ENCODE assay signal across 32 cellular contexts in the genomic region with DNA sequence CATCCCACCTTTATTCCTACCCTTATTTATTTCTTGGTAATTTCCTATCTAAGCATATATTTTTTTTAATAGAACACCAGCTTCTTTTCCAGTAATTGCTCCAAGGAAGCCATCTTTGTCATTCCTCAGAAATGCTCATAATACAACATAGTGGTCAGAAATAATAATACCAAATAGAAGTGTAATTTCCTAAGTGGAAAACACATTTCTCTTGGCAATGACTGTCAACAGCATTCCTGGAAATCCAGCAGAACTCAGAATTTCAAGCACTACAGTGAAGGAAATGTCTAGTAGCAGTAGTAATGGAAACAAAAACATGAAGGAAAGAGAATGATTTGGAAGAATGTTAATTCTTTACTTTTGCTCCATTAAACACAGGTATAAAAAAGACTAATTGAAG. TPM values are rescaled to one million over a fixed set of nuclear protein-coding genes. Genes with fewer than 3 reads are reported as not detected.
A peak's percentile ranks its signal among the peaks of the same experiment; 100 is the strongest.
DNase-seq lines count a peak whose midpoint lies in the region; FAIRE-seq and TF ChIP-seq lines count a peak whose summit lies in the region.
"Had no signal": no experiment of that assay in that cellular context is flagged by ENCODE, and none has a peak within 500 bp of the region (broad histone marks: within the 10 kb centered on the region; RNA-seq: fewer than 3 reads in every experiment).

No MANE protein-coding gene starts in this region.

- TF ChIP-seq CTCF in endothelial cell of umbilical vein (IDR thresholded peaks at IDR 0.05; ENCODE audit: extremely low read depth in 1 of 2, insufficient read depth in 1 of 2, low read depth in 1 of 2, low read length in 2 of 2) = no peak

- no peak overlapping the region for H3K27ac ChIP-seq in endothelial cell of umbilical vein (ENCODE audit: insufficient read depth, low read depth, low read length)
- H3K27ac ChIP-seq: colonic mucosa, gastrocnemius medialis, hepatocyte, ovary, Peyer's patch, skin epidermis, uterus had no signal

- no peak overlapping the region for H3K4me2 ChIP-seq in endothelial cell of umbilical vein (ENCODE audit: insufficient read depth, low read length)
- H3K4me2 ChIP-seq: hepatocyte had no signal

- no peaks in the 10 kb centered on the region for H3K27me3 ChIP-seq in adipocyte (replicated peaks; ENCODE audit: control insufficient read depth, insufficient read depth, low read length)
- H3K27me3 ChIP-seq in endothelial cell of umbilical vein (ENCODE audit: control insufficient read depth in 2 of 2, insufficient read depth in 2 of 2, low read length in 2 of 2) = no peaks in the 10 kb centered on the region
- H3K27me3 ChIP-seq: colonic mucosa, gastrocnemius medialis, hepatocyte, ovary, Peyer's patch, uterus had no signal

- H3K4me3 ChIP-seq in adipocyte (ENCODE audit: low read length) = no peak overlapping the region
- no peak overlapping the region for H3K4me3 ChIP-seq in endothelial cell of umbilical vein (replicated peaks in 1 of 3; ENCODE audit: insufficient read depth in 1 of 3, low read depth in 1 of 3, low read length in 3 of 3)
- H3K4me3 ChIP-seq: colonic mucosa, gastrocnemius medialis, hepatocyte, lung, ovary, Peyer's patch, skin epidermis, uterus had no signal

- dilution Hi-C loops in endothelial cell of umbilical vein (cut with MboI; ENCODE audit: extremely low pct_ligation_motif_present, low sequenced_read_pairs) = no loop called here

- FAIRE-seq in endothelial cell of umbilical vein (lab: Jason Lieb, UNC) = no peak
- no peak for FAIRE-seq in urothelium cell line (lab: Jason Lieb, UNC)
- FAIRE-seq: GM12891, H54 had no signal

- CTCF ChIA-PET in endothelial cell of umbilical vein (lab: Charles Lee) = interaction anchor here (0.9 kb wide), 1 partner anchor 62 kb away, joined by 3 read pairs; no protein-coding TSS in a partner anchor

- intact Hi-C loops in endothelial cell of umbilical vein (cut with micrococcal nuclease) = loop anchor here (2.0 kb wide), 1 partner anchor 239 kb away; no protein-coding TSS in a partner anchor

- H3K36me3 ChIP-seq in adipocyte (ENCODE audit: control insufficient read depth, insufficient read depth, low read length, severe bottlenecking) (no peaks in the 10 kb centered on the region), endothelial cell of umbilical vein (ENCODE audit: control insufficient read depth in 2 of 2, extremely low read depth in 1 of 2, insufficient read depth in 2 of 2, low read length in 2 of 2) (no peaks in the 10 kb centered on the region)
- H3K36me3 ChIP-seq: colonic mucosa, gastrocnemius medialis, ovary, Peyer's patch, uterus had no signal

- POLR2A ChIA-PET in endothelial cell of umbilical vein (lab: Charles Lee) = no interaction called here

- H3K9me1 ChIP-seq in endothelial cell of umbilical vein (replicated peaks; ENCODE audit: control insufficient read depth, extremely low read depth, insufficient read depth, low read length) = no peaks in the 10 kb centered on the region

- H3K79me2 ChIP-seq in endothelial cell of umbilical vein (ENCODE audit: control insufficient read depth, insufficient read depth, low read length) = no peaks in the 10 kb centered on the region

- H3K9ac ChIP-seq in adipocyte (ENCODE audit: low read length) = no peak overlapping the region
- no peak overlapping the region for H3K9ac ChIP-seq in endothelial cell of umbilical vein (replicated peaks; ENCODE audit: extremely low read depth, insufficient read depth, low read length)

- DNase-seq in AG08395 (ENCODE audit: low spot score) (peak; percentile 27), adipocyte (ENCODE audit: low read depth) (peak; percentile 39), endothelial cell of umbilical vein (ENCODE audit: low read depth, low spot score) (peak; percentile 87), non-pigmented ciliary epithelial cell (ENCODE audit: low read depth) (peak; percentile 32), HPDE6-E6E7 (ENCODE audit: extremely low spot score) (no peak), NCI-H82 (lab: John Stamatoyannopoulos, UW) (no peak), urothelium cell line (ENCODE audit: low spot score) (no peak)
- DNase-seq in activated CD4-positive, alpha-beta T cell treated with anti-CD3 and anti-CD28 coated beads for 4 hours = no peak
- DNase-seq: 8988T; activated CD4-positive, alpha-beta memory T cell treated with anti-CD3 and anti-CD28 coated beads, Interleukin-2, amount 10 ng/mL, durations not matched to agents 7 days and 5 days; activated CD4-positive, alpha-beta T cell treated with anti-CD3 and anti-CD28 coated beads for 1 hour; activated CD8-positive, alpha-beta memory T cell treated with anti-CD3 and anti-CD28 coated beads, Interleukin-2, amount 50 U/mL, for 48 hours; activated naive CD4-positive, alpha-beta T cell treated with anti-CD3 and anti-CD28 coated beads, Interleukin-2, amount 10 ng/mL, durations not matched to agents 7 days and 5 days; CD8-positive, alpha-beta T cell; colonic mucosa; effector memory CD8-positive, alpha-beta T cell; gastrocnemius medialis; NCI-H1048; NCI-H2107; NCI-H774; ovary; Peyer's patch; retina; SHP77; substantia nigra; uterus had no signal

- no peaks in the 10 kb centered on the region for H4K20me1 ChIP-seq in endothelial cell of umbilical vein (replicated peaks; ENCODE audit: control insufficient read depth, extremely low read depth, insufficient read depth, low read length)

- H3K9me3 ChIP-seq in adipocyte (ENCODE audit: control insufficient read depth, low read length) (no peaks in the 10 kb centered on the region), endothelial cell of umbilical vein (replicated peaks; ENCODE audit: control insufficient read depth, insufficient read depth, low read length) (no peaks in the 10 kb centered on the region)
- H3K9me3 ChIP-seq: colonic mucosa, gastrocnemius medialis, ovary, Peyer's patch, uterus had no signal

- TF ChIP-seq POLR2A in endothelial cell of umbilical vein (IDR thresholded peaks at IDR 0.05; ENCODE audit: low read depth, low read length) = no peak

- H3K4me1 ChIP-seq in adipocyte (ENCODE audit: control insufficient read depth, insufficient read depth, low read length) (peaks cover 22% of the 10 kb centered on the region), endothelial cell of umbilical vein (ENCODE audit: control insufficient read depth, extremely low read depth, insufficient read depth, low read length) (peaks cover 13% of the 10 kb centered on the region)
- H3K4me1 ChIP-seq: colonic mucosa, gastrocnemius medialis, Peyer's patch, uterus had no signal

- H2AFZ ChIP-seq in endothelial cell of umbilical vein (ENCODE audit: low read depth, low read length) = no peak overlapping the region
- H2AFZ ChIP-seq: hepatocyte had no signal

- BruUV-seq in endothelial cell of umbilical vein (replicated peaks; lab: Mats Ljungman, UMichigan) = no TSS peak

TF ChIP-seq in endothelial cell of umbilical vein, 7 proteins besides CTCF, POLR2A, EP300 and RAD21:
- TF ChIP-seq POLR2AphosphoS5 (IDR thresholded peaks at IDR 0.05; ENCODE audit: insufficient read depth, low read depth, low read length) = no peak
- TF ChIP-seq GATA2 (IDR thresholded peaks at IDR 0.05; ENCODE audit: insufficient read depth, insufficient read length, low read depth, low read length) = no peak
- TF ChIP-seq JUN (IDR thresholded peaks at IDR 0.05; ENCODE audit: borderline replicate concordance, insufficient read depth, insufficient read length, low read depth) = no peak
- no peak for TF ChIP-seq MYC (IDR thresholded peaks at IDR 0.05; ENCODE audit: low read depth, low read length)
- no peak for TF ChIP-seq FOS (IDR thresholded peaks at IDR 0.05; ENCODE audit: borderline replicate concordance, insufficient read depth, low read length)
- TF ChIP-seq, protein P1, sequence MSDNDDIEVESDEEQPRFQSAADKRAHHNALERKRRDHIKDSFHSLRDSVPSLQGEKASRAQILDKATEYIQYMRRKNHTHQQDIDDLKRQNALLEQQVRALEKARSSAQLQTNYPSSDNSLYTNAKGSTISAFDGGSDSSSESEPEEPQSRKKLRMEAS (IDR thresholded peaks at IDR 0.05; ENCODE audit: insufficient read depth, insufficient read length) = no peak
- no peak for TF ChIP-seq EZH2 (IDR thresholded peaks at IDR 0.05; ENCODE audit: borderline replicate concordance, low read depth, low read length, severe bottlenecking)

RNA-seq across cellular contexts. Expression of gene GDF7, which starts 56.6 kb away (rescaled TPM):
- total RNA-seq in endothelial cell of umbilical vein = 1.1 and 3.7 TPM in 2 replicates
- polyA plus RNA-seq in endothelial cell of umbilical vein = 3.9 and 4.1 TPM in 2 replicates
- polyA plus RNA-seq in endothelial cell of umbilical vein (2011; cell fraction: cytosol; rRNA removed) = 3.7 and 4.2 TPM in 2 replicates
- polyA plus RNA-seq in endothelial cell of umbilical vein (2011; cell fraction: nucleus; rRNA removed) = 12.2 and 14.2 TPM in 2 replicates
- 4.1 and 14.2 TPM in 2 replicates for polyA plus RNA-seq in endothelial cell of umbilical vein (2012)
- polyA minus RNA-seq in endothelial cell of umbilical vein = 10.6 and 16.9 TPM in 2 replicates
- not detected for polyA minus RNA-seq in endothelial cell of umbilical vein (2011; cell fraction: cytosol; rRNA and poly(A)+ RNA removed)
- 6.1 and 6.8 TPM in 2 replicates for polyA minus RNA-seq in endothelial cell of umbilical vein (2011; cell fraction: nucleus; rRNA and poly(A)+ RNA removed)
- total RNA-seq: activated CD4-positive, alpha-beta memory T cell treated with anti-CD3 and anti-CD28 coated beads, Interleukin-2, amount 10 ng/mL, durations not matched to agents 7 days and 5 days; LHCN-M2 had no signal

Comparison
In these comparisons a context has a peak if more than half of its experiments do, and no peak if none do; other contexts are left out.
1. DNase-seq: peak in AG08395 (single experiment), adipocyte (single experiment), endothelial cell of umbilical vein (single experiment) and non-pigmented ciliary epithelial cell (single experiment); none in activated CD4-positive, alpha-beta T cell treated with anti-CD3 and anti-CD28 coated beads for 4 hours (0 of 2), HPDE6-E6E7 (single experiment), NCI-H82 (single experiment) and urothelium cell line (single experiment).